ENCODE assay signal across 3 cellular contexts in the genomic region with DNA sequence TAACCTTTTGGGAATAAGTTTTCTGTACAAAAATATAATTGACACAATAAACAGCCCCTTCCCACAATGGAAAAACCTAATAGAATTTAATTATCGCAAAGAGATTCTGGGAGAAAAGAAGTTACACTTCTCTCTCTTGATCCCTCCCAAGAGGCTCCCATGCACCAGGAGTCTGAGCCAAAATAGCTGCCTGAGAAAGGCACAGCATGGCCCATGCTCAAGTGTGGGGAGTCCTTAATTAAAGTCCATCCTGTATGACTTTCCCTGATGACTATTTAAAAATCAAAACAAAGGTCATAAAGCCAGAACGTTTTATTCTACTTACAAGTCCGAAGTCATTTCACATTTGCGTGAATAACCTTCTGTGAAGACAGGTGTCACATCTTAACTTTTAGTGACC.
"Had no signal": no experiment of that assay in that cellular context is flagged by ENCODE, and none has a peak within 500 bp of the region (broad histone marks: within the 10 kb centered on the region; RNA-seq: fewer than 3 reads in every experiment).

No MANE protein-coding gene starts in this region.

- H3K9me3 ChIP-seq: HAP-1 had no signal

- H3K4me3 ChIP-seq: GM23248, GM23338, HAP-1 had no signal

- H3K4me1 ChIP-seq: HAP-1 had no signal

- H3K27ac ChIP-seq: GM23248 had no signal

- H3K36me3 ChIP-seq: HAP-1 had no signal
